20 cellular contexts compared by ENCODE assay signal in genomic region chr5:154262376-154262775, GRCh38.
"Had no signal": no experiment of that assay in that cellular context is flagged by ENCODE, and none has a peak within 500 bp of the region (broad histone marks: within the 10 kb centered on the region; RNA-seq: fewer than 3 reads in every experiment).

No MANE protein-coding gene starts in this region.

- H3K4me1 Mint-ChIP-seq: activated naive CD4-positive, alpha-beta T cell treated with anti-CD3 and anti-CD28 coated beads, Interleukin-2, amount 10 ng/mL, durations not matched to agents 7 days and 5 days had no signal

- H3K4me3 ChIP-seq: dorsolateral prefrontal cortex, hepatocyte, smooth muscle cell, thoracic aorta had no signal

- H3K27me3 Mint-ChIP-seq: activated CD4-positive, alpha-beta T cell treated with anti-CD3 and anti-CD28 coated beads, Interleukin-2, amount 10 ng/mL, durations not matched to agents 7 days and 5 days; activated naive CD4-positive, alpha-beta T cell treated with anti-CD3 and anti-CD28 coated beads, Interleukin-2, amount 10 ng/mL, durations not matched to agents 7 days and 5 days; activated naive CD8-positive, alpha-beta T cell treated with anti-CD3 and anti-CD28 coated beads, Interleukin-2, amount 50 U/mL, for 24 hours; naive thymus-derived CD4-positive, alpha-beta T cell; stimulated activated naive B cell treated with anti-CD40 and anti-IgM and Interleukin-4, amounts not matched to agents 10 μg/mL and 1 μg/mL and 100 μg/mL, for 72 hours had no signal

- H3K36me3 ChIP-seq: thoracic aorta had no signal

- H3K9me3 Mint-ChIP-seq: activated CD4-positive, alpha-beta T cell treated with anti-CD3 and anti-CD28 coated beads, Interleukin-2, amount 10 ng/mL, durations not matched to agents 7 days and 5 days; activated naive CD4-positive, alpha-beta T cell treated with anti-CD3 and anti-CD28 coated beads, Interleukin-2, amount 10 ng/mL, durations not matched to agents 7 days and 5 days; activated naive CD8-positive, alpha-beta T cell treated with anti-CD3 and anti-CD28 coated beads, Interleukin-2, amount 50 U/mL, for 24 hours; activated T-cell treated with anti-CD3 and anti-CD28 coated beads, Interleukin-2, amount 50 U/mL, for 4 hours; naive thymus-derived CD4-positive, alpha-beta T cell had no signal

- H3K4me3 Mint-ChIP-seq: activated CD4-positive, alpha-beta T cell treated with anti-CD3 and anti-CD28 coated beads, Interleukin-2, amount 10 ng/mL, durations not matched to agents 7 days and 5 days; activated naive CD4-positive, alpha-beta T cell treated with anti-CD3 and anti-CD28 coated beads, Interleukin-2, amount 10 ng/mL, durations not matched to agents 7 days and 5 days; activated naive CD8-positive, alpha-beta T cell treated with anti-CD3 and anti-CD28 coated beads, Interleukin-2, amount 50 U/mL, for 24 hours; activated T-cell treated with anti-CD3 and anti-CD28 coated beads, Interleukin-2, amount 50 U/mL, for 4 hours; naive thymus-derived CD4-positive, alpha-beta T cell; stimulated activated naive B cell treated with anti-CD40 and anti-IgM and Interleukin-4, amounts not matched to agents 10 μg/mL and 1 μg/mL and 100 μg/mL, for 72 hours had no signal

- H3K27ac ChIP-seq: brain microvascular endothelial cell, dorsolateral prefrontal cortex, hepatocyte, thoracic aorta had no signal

- H3K9me3 ChIP-seq: thoracic aorta had no signal

- H3K27me3 ChIP-seq: brain microvascular endothelial cell, dorsolateral prefrontal cortex, hepatocyte had no signal

- DNase-seq: activated CD4-positive, alpha-beta T cell treated with anti-CD3 and anti-CD28 coated beads, Interleukin-2, amount 10 ng/mL, durations not matched to agents 7 days and 5 days; activated CD4-positive, CD25-positive, alpha-beta regulatory T cell; activated CD8-positive, alpha-beta memory T cell treated with anti-CD3 and anti-CD28 coated beads, Interleukin-2, amount 50 U/mL, for 4 hours; activated naive CD4-positive, alpha-beta T cell treated with anti-CD3 and anti-CD28 coated beads, Interleukin-2, amount 10 ng/mL, durations not matched to agents 7 days and 5 days; activated naive CD8-positive, alpha-beta T cell treated with anti-CD3 and anti-CD28 coated beads, Interleukin-2, amount 50 U/mL, for 24 hours; activated T-cell treated with anti-CD3 and anti-CD28 coated beads, Interleukin-2, amount 50 U/mL, for 4 hours; anterior cingulate cortex; brain microvascular endothelial cell; central memory CD4-positive, alpha-beta T cell; dorsolateral prefrontal cortex; foreskin fibroblast; mesendoderm; naive thymus-derived CD4-positive, alpha-beta T cell; nucleus accumbens; stimulated activated naive B cell treated with anti-CD40 and anti-IgM and Interleukin-4, amounts not matched to agents 10 μg/mL and 1 μg/mL and 100 μg/mL, for 72 hours; T-helper 9 cell had no signal

- ATAC-seq: activated naive CD8-positive, alpha-beta T cell treated with anti-CD3 and anti-CD28 coated beads, Interleukin-2, amount 50 U/mL, for 24 hours; activated T-cell treated with anti-CD3 and anti-CD28 coated beads, Interleukin-2, amount 50 U/mL, for 4 hours; naive thymus-derived CD4-positive, alpha-beta T cell; sciatic nerve; stimulated activated naive B cell treated with anti-CD40 and anti-IgM and Interleukin-4, amounts not matched to agents 10 μg/mL and 1 μg/mL and 100 μg/mL, for 72 hours had no signal

- H3K27ac Mint-ChIP-seq: activated CD4-positive, alpha-beta T cell treated with anti-CD3 and anti-CD28 coated beads, Interleukin-2, amount 10 ng/mL, durations not matched to agents 7 days and 5 days; activated naive CD4-positive, alpha-beta T cell treated with anti-CD3 and anti-CD28 coated beads, Interleukin-2, amount 10 ng/mL, durations not matched to agents 7 days and 5 days; activated naive CD8-positive, alpha-beta T cell treated with anti-CD3 and anti-CD28 coated beads, Interleukin-2, amount 50 U/mL, for 24 hours; naive thymus-derived CD4-positive, alpha-beta T cell; stimulated activated naive B cell treated with anti-CD40 and anti-IgM and Interleukin-4, amounts not matched to agents 10 μg/mL and 1 μg/mL and 100 μg/mL, for 72 hours had no signal
